Comparison of ENCODE assay signal across 15 cellular contexts in genomic region chr3:123734527-123734902, GRCh38.
"Had no signal": no experiment of that assay in that cellular context is flagged by ENCODE, and none has a peak within 500 bp of the region (broad histone marks: within the 10 kb centered on the region; RNA-seq: fewer than 3 reads in every experiment).

No MANE protein-coding gene starts in this region.

- H3K4me3 ChIP-seq: ascending aorta, upper lobe of right lung had no signal

- H3K9me3 Mint-ChIP-seq: naive thymus-derived CD8-positive, alpha-beta T cell; WTC11 had no signal

- H3K27me3 ChIP-seq: ascending aorta, upper lobe of right lung had no signal

- H3K36me3 ChIP-seq: upper lobe of right lung had no signal

- H3K4me3 Mint-ChIP-seq: activated CD8-positive, alpha-beta T cell treated with anti-CD3 and anti-CD28 coated beads, Interleukin-2, amount 10 ng/mL, durations not matched to agents 7 days and 5 days; naive thymus-derived CD8-positive, alpha-beta T cell; WTC11 had no signal

- H3K27ac ChIP-seq: upper lobe of right lung had no signal

- H3K4me1 ChIP-seq: ascending aorta, upper lobe of right lung had no signal

- H3K27ac Mint-ChIP-seq: activated CD8-positive, alpha-beta T cell treated with anti-CD3 and anti-CD28 coated beads, Interleukin-2, amount 10 ng/mL, durations not matched to agents 7 days and 5 days; naive thymus-derived CD8-positive, alpha-beta T cell; progenitor cell of endocrine pancreas; WTC11 had no signal

- H3K36me3 Mint-ChIP-seq: naive thymus-derived CD8-positive, alpha-beta T cell; WTC11 had no signal

- ATAC-seq: activated CD8-positive, alpha-beta T cell treated with anti-CD3 and anti-CD28 coated beads, Interleukin-2, amount 10 ng/mL, durations not matched to agents 7 days and 5 days; naive thymus-derived CD8-positive, alpha-beta T cell; right cardiac atrium; upper lobe of right lung; WTC11 had no signal

- H3K9me3 ChIP-seq: ascending aorta, upper lobe of right lung had no signal

- H3K4me1 Mint-ChIP-seq: naive thymus-derived CD8-positive, alpha-beta T cell; WTC11 had no signal

- DNase-seq: activated CD4-positive, alpha-beta T cell treated with anti-CD3 and anti-CD28 coated beads for 48 hours; activated CD8-positive, alpha-beta memory T cell treated with anti-CD3 and anti-CD28 coated beads, Interleukin-2, amount 50 U/mL, for 48 hours; activated CD8-positive, alpha-beta T cell treated with anti-CD3 and anti-CD28 coated beads, Interleukin-2, amount 10 ng/mL, durations not matched to agents 7 days and 5 days; cortex of kidney; effector CD8-positive, alpha-beta T cell; hippocampal formation; midbrain; naive thymus-derived CD8-positive, alpha-beta T cell; right cardiac atrium; stimulated activated CD4-positive, alpha-beta T cell treated with anti-CD3 and anti-CD28 coated beads, Interleukin-2, amount 100 ng/mL, for 48 hours; stimulated activated naive CD4-positive, alpha-beta T cell treated with Interleukin-2 at 50 U/mL for 16 hours; upper lobe of right lung had no signal
